17 cellular contexts compared by ENCODE assay signal in the genomic region with DNA sequence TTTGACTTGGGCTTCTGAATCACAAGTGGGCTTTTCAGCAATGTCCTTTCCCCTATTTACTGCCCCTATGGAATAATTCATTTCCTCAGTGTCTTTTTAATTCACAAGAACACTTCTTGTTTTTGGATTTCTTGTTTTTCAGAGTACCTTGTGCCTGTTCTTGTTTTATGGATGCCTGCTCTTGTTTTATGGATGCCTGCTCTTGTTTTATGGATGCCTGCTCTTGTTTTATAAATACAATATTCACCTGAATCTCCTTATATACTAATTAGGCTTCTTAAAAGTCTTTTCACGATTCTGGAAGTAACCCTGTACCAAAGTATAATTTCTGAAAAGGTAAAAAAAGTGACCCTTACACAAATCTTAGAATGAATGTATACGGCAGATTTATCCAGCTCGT. TPM values are rescaled to one million over a fixed set of nuclear protein-coding genes. Genes with fewer than 3 reads are reported as not detected.
DNase-seq lines count a peak whose midpoint lies in the region; ATAC-seq lines count a peak whose summit lies in the region.
"Had no signal": no experiment of that assay in that cellular context is flagged by ENCODE, and none has a peak within 500 bp of the region (broad histone marks: within the 10 kb centered on the region; RNA-seq: fewer than 3 reads in every experiment).

No MANE protein-coding gene starts in this region.

- H3K27ac ChIP-seq in CD4-positive, CD25-positive, alpha-beta regulatory T cell (ENCODE audit: insufficient read depth, low read length, poor library complexity, severe bottlenecking): no peak overlapping the region
- H3K27ac ChIP-seq: C4-2B had no signal

- H3K4me1 Mint-ChIP-seq in activated naive CD4-positive, alpha-beta T cell treated with anti-CD3 and anti-CD28 coated beads, Interleukin-2, amount 10 ng/mL, durations not matched to agents 7 days and 5 days: peaks cover 37% of the 10 kb centered on the region
- peaks cover 10 to 39% (median 29%) of the 10 kb centered on the region in 4 donors for H3K4me1 Mint-ChIP-seq in CD4-positive, CD25-positive, alpha-beta regulatory T cell
- peaks cover 21 to 25% (median 23%) of the 10 kb centered on the region in 3 donors for H3K4me1 Mint-ChIP-seq in IgD-negative memory B cell

- no peaks in the 10 kb centered on the region for H3K27me3 ChIP-seq in CD4-positive, CD25-positive, alpha-beta regulatory T cell (ENCODE audit: control insufficient read depth, insufficient read depth, low read length)

- H3K4me3 Mint-ChIP-seq in activated naive CD4-positive, alpha-beta T cell treated with anti-CD3 and anti-CD28 coated beads, Interleukin-2, amount 10 ng/mL, durations not matched to agents 7 days and 5 days: no peak overlapping the region
- no peak overlapping the region for H3K4me3 Mint-ChIP-seq in CD4-positive, CD25-positive, alpha-beta regulatory T cell
- peak overlapping the region in 1 of 4 donors; percentile 15 for H3K4me3 Mint-ChIP-seq in IgD-negative memory B cell
- H3K4me3 Mint-ChIP-seq: GM23338 had no signal

- H3K27me3 Mint-ChIP-seq in activated naive CD4-positive, alpha-beta T cell treated with anti-CD3 and anti-CD28 coated beads, Interleukin-2, amount 10 ng/mL, durations not matched to agents 7 days and 5 days: peaks cover 43% of the 10 kb centered on the region
- no peaks in the 10 kb centered on the region for H3K27me3 Mint-ChIP-seq in CD4-positive, CD25-positive, alpha-beta regulatory T cell
- peaks cover 11% of the 10 kb centered on the region for H3K27me3 Mint-ChIP-seq in IgD-negative memory B cell
- H3K27me3 Mint-ChIP-seq: CD4-positive, alpha-beta memory T cell had no signal

- peak overlapping the region; percentile 39 for H3K27ac Mint-ChIP-seq in activated naive CD4-positive, alpha-beta T cell treated with anti-CD3 and anti-CD28 coated beads, Interleukin-2, amount 10 ng/mL, durations not matched to agents 7 days and 5 days
- H3K27ac Mint-ChIP-seq in CD4-positive, CD25-positive, alpha-beta regulatory T cell: peak overlapping the region in 2 of 3 donors; percentile 43 to 63
- peak overlapping the region in 2 of 3 donors; percentile 39 to 43 for H3K27ac Mint-ChIP-seq in IgD-negative memory B cell
- H3K27ac Mint-ChIP-seq: GM23338 had no signal

- no peak overlapping the region for H3K4me3 ChIP-seq in CD4-positive, CD25-positive, alpha-beta regulatory T cell (ENCODE audit: low read depth, low read length)
- H3K4me3 ChIP-seq: GM23338 had no signal

- peaks cover 24% of the 10 kb centered on the region for H3K4me1 ChIP-seq in CD4-positive, CD25-positive, alpha-beta regulatory T cell (ENCODE audit: control insufficient read depth, insufficient read depth, low read length, poor library complexity, severe bottlenecking)

- H3K36me3 ChIP-seq in CD4-positive, CD25-positive, alpha-beta regulatory T cell (ENCODE audit: control insufficient read depth, insufficient read depth, low read length): no peaks in the 10 kb centered on the region

- no peak for ATAC-seq in CD4-positive, CD25-positive, alpha-beta regulatory T cell (ENCODE audit: low read depth in 2 of 2)
- no peak for ATAC-seq in HG03045 (IDR thresholded peaks at IDR 0.05; ENCODE audit: unreplicated experiment)
- ATAC-seq: GM23338, HCT116, HepG2 had no signal

- peaks cover 22% of the 10 kb centered on the region for H3K36me3 Mint-ChIP-seq in activated naive CD4-positive, alpha-beta T cell treated with anti-CD3 and anti-CD28 coated beads, Interleukin-2, amount 10 ng/mL, durations not matched to agents 7 days and 5 days
- no peaks in the 10 kb centered on the region for H3K36me3 Mint-ChIP-seq in CD4-positive, CD25-positive, alpha-beta regulatory T cell
- H3K36me3 Mint-ChIP-seq in IgD-negative memory B cell: peaks cover 6% of the 10 kb centered on the region
- H3K36me3 Mint-ChIP-seq: CD4-positive, alpha-beta memory T cell had no signal

- CTCF ChIA-PET in activated naive CD4-positive, alpha-beta T cell treated with anti-CD3 and anti-CD28 coated beads, Interleukin-2, amount 10 ng/mL, durations not matched to agents 7 days and 5 days (lab: Charles Lee): no interaction called here

- no peaks in the 10 kb centered on the region for H3K9me3 ChIP-seq in CD4-positive, CD25-positive, alpha-beta regulatory T cell (ENCODE audit: control insufficient read depth in 2 of 2, low read length in 2 of 2)

- DNase-seq in activated naive CD4-positive, alpha-beta T cell treated with anti-CD3 and anti-CD28 coated beads, Interleukin-2, amount 10 ng/mL, durations not matched to agents 7 days and 5 days: no peak
- DNase-seq in activated naive CD4-positive, alpha-beta T cell (lab: John Stamatoyannopoulos, UW): no peak
- DNase-seq in CD4-positive, CD25-positive, alpha-beta regulatory T cell: no peak
- DNase-seq in NCI-H1048 (lab: John Stamatoyannopoulos, UW): no peak
- DNase-seq: ACHN; CD4-positive, alpha-beta memory T cell; DMS153; DMS79; GDM1; H7 had no signal

- peaks cover 24% of the 10 kb centered on the region for H3K9me3 Mint-ChIP-seq in activated naive CD4-positive, alpha-beta T cell treated with anti-CD3 and anti-CD28 coated beads, Interleukin-2, amount 10 ng/mL, durations not matched to agents 7 days and 5 days
- H3K9me3 Mint-ChIP-seq in CD4-positive, CD25-positive, alpha-beta regulatory T cell: peaks cover 0 to 10% (median 3%) of the 10 kb centered on the region in 7 donors
- peaks cover 3 to 7% (median 7%) of the 10 kb centered on the region in 3 donors for H3K9me3 Mint-ChIP-seq in IgD-negative memory B cell

RNA-seq across cellular contexts. Expression of gene CACNA1I, which starts 32.8 kb away (rescaled TPM):
- total RNA-seq in CD4-positive, CD25-positive, alpha-beta regulatory T cell: 10.6 TPM
- polyA plus RNA-seq in CD4-positive, CD25-positive, alpha-beta regulatory T cell: under 1 TPM; 0.06 to 0.45 (median 0.30) TPM
- 0.04 TPM for polyA plus RNA-seq in IgD-negative memory B cell
- total RNA-seq: Daoy, HepG2 had no signal
- polyA plus RNA-seq: HepG2 had no signal
